In genomic region chr2:120763931-120764330, GRCh38 we compare ENCODE assay signal across 21 cellular contexts. TPM values are rescaled to one million over a fixed set of nuclear protein-coding genes. Genes with fewer than 3 reads are reported as not detected.
DNase-seq lines count a peak whose midpoint lies in the region; ATAC-seq, FAIRE-seq and TF ChIP-seq lines count a peak whose summit lies in the region.
"Had no signal": no experiment of that assay in that cellular context is flagged by ENCODE, and none has a peak within 500 bp of the region (broad histone marks: within the 10 kb centered on the region; RNA-seq: fewer than 3 reads in every experiment).

No MANE protein-coding gene starts in this region.

- intact Hi-C loops in right cardiac atrium (cut with DNase I) (no loop called here), heart right ventricle (cut with DNase I) (no loop called here), uterus (cut with DNase I; ENCODE audit: low total_unique reads) (no loop called here), psoas muscle (cut with DNase I) (no loop called here)

- no peaks in the 10 kb centered on the region for H3K27me3 ChIP-seq in right cardiac atrium (ENCODE audit: control insufficient read depth, insufficient read depth)
- peaks cover 0 to 9% (median 5%) of the 10 kb centered on the region in 7 donors for H3K27me3 ChIP-seq in heart right ventricle
- no peaks in the 10 kb centered on the region for H3K27me3 ChIP-seq in bronchial epithelial cell (ENCODE audit: control insufficient read depth, insufficient read depth, low read length)
- H3K27me3 ChIP-seq in uterus = no peaks in the 10 kb centered on the region
- no peaks in the 10 kb centered on the region for H3K27me3 ChIP-seq in psoas muscle (ENCODE audit: insufficient read depth in 3 of 3, low read length in 2 of 3)

- H3K36me3 ChIP-seq in heart right ventricle = no peaks in the 10 kb centered on the region
- H3K36me3 ChIP-seq in bronchial epithelial cell (ENCODE audit: control insufficient read depth, insufficient read depth, low read length) = no peaks in the 10 kb centered on the region
- H3K36me3 ChIP-seq in uterus = no peaks in the 10 kb centered on the region
- no peaks in the 10 kb centered on the region for H3K36me3 ChIP-seq in psoas muscle (ENCODE audit: insufficient read depth in 1 of 2, low read depth in 1 of 2)
- H3K36me3 ChIP-seq: prostate gland had no signal

- peak in 2 of 3 donors; percentile 8 to 44 for DNase-seq in right cardiac atrium
- DNase-seq in heart right ventricle = no peak
- DNase-seq in bronchial epithelial cell (ENCODE audit: low read depth) = no peak
- DNase-seq in mesothelial cell of epicardium (ENCODE audit: low spot score in 2 of 2, unreplicated experiment in 2 of 2) = peak in 1 of 2 experiments; percentile 7
- peak; percentile 8 to 13 for DNase-seq in uterus
- DNase-seq in D721Med (ENCODE audit: insufficient read length, low spot score) = no peak
- no peak for DNase-seq in psoas muscle
- DNase-seq: activated CD4-positive, alpha-beta T cell treated with anti-CD3 and anti-CD28 coated beads for 48 hours; Calu3; effector memory CD8-positive, alpha-beta T cell; foreskin keratinocyte; H7; NCI-H1930; substantia nigra had no signal

- FAIRE-seq in bronchial epithelial cell (lab: Jason Lieb, UNC) (peak; percentile 23), D721Med (lab: Jason Lieb, UNC) (no peak)
- FAIRE-seq: small intestine had no signal

- no peak overlapping the region for H3K4me3 Mint-ChIP-seq in mesothelial cell of epicardium
- H3K4me3 Mint-ChIP-seq: CD14-positive monocyte; effector memory CD8-positive, alpha-beta T cell; stimulated activated effector memory CD8-positive, alpha-beta T cell treated with anti-CD3 and anti-CD28 coated beads, Interleukin-12 subunit alpha, Interleukin-12 subunit beta, amount 100 ng/mL, for 72 hours had no signal

- H3K4me3 ChIP-seq in right cardiac atrium (ENCODE audit: low read length) (no peak overlapping the region), heart right ventricle (no peak overlapping the region), bronchial epithelial cell (ENCODE audit: low read depth, low read length) (no peak overlapping the region), uterus (no peak overlapping the region), psoas muscle (no peak overlapping the region)
- H3K4me3 ChIP-seq: prostate gland had no signal

- peaks cover 9% of the 10 kb centered on the region for H3K4me1 ChIP-seq in right cardiac atrium (ENCODE audit: control insufficient read depth, insufficient read depth, low read length)
- H3K4me1 ChIP-seq in heart right ventricle = peaks cover 9 to 70% (median 24%) of the 10 kb centered on the region in 9 donors
- peaks cover 7 to 15% of the 10 kb centered on the region in 2 donors for H3K4me1 ChIP-seq in uterus
- no peaks in the 10 kb centered on the region for H3K4me1 ChIP-seq in psoas muscle
- H3K4me1 ChIP-seq: foreskin keratinocyte, prostate gland had no signal

- WGBS in right cardiac atrium = 87% methylated on average over 10 of the region's 10 CpGs
- 91 to 96% methylated on average over 10 of the region's 10 CpGs for WGBS in heart right ventricle, 2 donors
- 73 to 89% (median 76%) methylated on average over 10 of the region's 10 CpGs for WGBS in psoas muscle, 3 donors

- H3K4me1 Mint-ChIP-seq in mesothelial cell of epicardium = peaks cover 89% of the 10 kb centered on the region
- H3K4me1 Mint-ChIP-seq: CD14-positive monocyte; stimulated activated effector memory CD8-positive, alpha-beta T cell treated with anti-CD3 and anti-CD28 coated beads, Interleukin-12 subunit alpha, Interleukin-12 subunit beta, amount 100 ng/mL, for 72 hours had no signal

- no peaks in the 10 kb centered on the region for H3K9me3 Mint-ChIP-seq in mesothelial cell of epicardium
- H3K9me3 Mint-ChIP-seq: brain; CD14-positive monocyte; effector memory CD8-positive, alpha-beta T cell; stimulated activated effector memory CD8-positive, alpha-beta T cell treated with anti-CD3 and anti-CD28 coated beads, Interleukin-12 subunit alpha, Interleukin-12 subunit beta, amount 100 ng/mL, for 72 hours had no signal

- H3K27ac ChIP-seq in right cardiac atrium (ENCODE audit: low read length) = no peak overlapping the region
- peak overlapping the region in 1 of 10 donors; percentile 82 for H3K27ac ChIP-seq in heart right ventricle
- peak overlapping the region in 1 of 2 donors; percentile 38 for H3K27ac ChIP-seq in uterus
- H3K27ac ChIP-seq in psoas muscle = no peak overlapping the region
- H3K27ac ChIP-seq: foreskin keratinocyte, HL-60, prostate gland had no signal

- TF ChIP-seq CTCF in heart right ventricle (IDR thresholded peaks at IDR 0.05) (no peak), bronchial epithelial cell (IDR thresholded peaks at IDR 0.05; ENCODE audit: insufficient read depth, low read length, severe bottlenecking) (no peak), mesothelial cell of epicardium (IDR thresholded peaks at IDR 0.05; ENCODE audit: unreplicated experiment) (no peak), uterus (IDR thresholded peaks at IDR 0.05) (no peak), D721Med (IDR thresholded peaks at IDR 0.05; ENCODE audit: insufficient read depth, missing control alignments) (no peak), psoas muscle (IDR thresholded peaks at IDR 0.05) (no peak)

- no peak for TF ChIP-seq POLR2A in uterus (IDR thresholded peaks at IDR 0.05)

- H3K36me3 Mint-ChIP-seq in mesothelial cell of epicardium = no peaks in the 10 kb centered on the region
- H3K36me3 Mint-ChIP-seq: brain; CD14-positive monocyte; stimulated activated effector memory CD8-positive, alpha-beta T cell treated with anti-CD3 and anti-CD28 coated beads, Interleukin-12 subunit alpha, Interleukin-12 subunit beta, amount 100 ng/mL, for 72 hours had no signal

- ATAC-seq in right cardiac atrium (no peak), heart right ventricle (no peak), HG02610 (IDR thresholded peaks at IDR 0.05; ENCODE audit: unreplicated experiment) (no peak), psoas muscle (no peak)
- ATAC-seq: effector memory CD8-positive, alpha-beta T cell; foreskin keratinocyte; stimulated activated effector memory CD8-positive, alpha-beta T cell treated with anti-CD3 and anti-CD28 coated beads, Interleukin-12 subunit alpha, Interleukin-12 subunit beta, amount 100 ng/mL, for 72 hours had no signal

- H3K27ac Mint-ChIP-seq in mesothelial cell of epicardium = peak overlapping the region; percentile 16
- H3K27ac Mint-ChIP-seq: CD14-positive monocyte; effector memory CD8-positive, alpha-beta T cell; stimulated activated effector memory CD8-positive, alpha-beta T cell treated with anti-CD3 and anti-CD28 coated beads, Interleukin-12 subunit alpha, Interleukin-12 subunit beta, amount 100 ng/mL, for 72 hours had no signal

- no peaks in the 10 kb centered on the region for H3K27me3 Mint-ChIP-seq in mesothelial cell of epicardium (ENCODE audit: low read depth)

- no peaks in the 10 kb centered on the region for H3K9me3 ChIP-seq in right cardiac atrium (ENCODE audit: control insufficient read depth, low read length)
- H3K9me3 ChIP-seq in heart right ventricle = no peaks in the 10 kb centered on the region
- H3K9me3 ChIP-seq in uterus = no peaks in the 10 kb centered on the region
- no peaks in the 10 kb centered on the region for H3K9me3 ChIP-seq in psoas muscle
- H3K9me3 ChIP-seq: prostate gland had no signal

RNA-seq across cellular contexts. Expression of gene GLI2, which starts 28.3 kb away (rescaled TPM):
- total RNA-seq in right cardiac atrium (1 to 10 TPM; 2.8 to 4.8 (median 4.4) TPM), heart right ventricle (1 to 10 TPM in 8 of 10 donors, under 1 TPM in 2; 0.39 to 1.7 (median 1.0) TPM), bronchial epithelial cell (under 0.01 and 0.26 TPM in 2 replicates), mesothelial cell of epicardium (65.3 to 67.0 TPM (median 65.6 TPM) in 3 replicates), uterus (10 to 100 TPM in 2 of 4 donors, 1 to 10 TPM in 2; 2.9 to 23.6 (median 12.9) TPM), psoas muscle (1 to 10 TPM in 1 of 4 donors, under 1 TPM in 3; 0.66 to 2.4 (median 0.76) TPM)
- polyA plus RNA-seq in right cardiac atrium (0.86 TPM), heart right ventricle (under 1 TPM; 0.37 to 0.80 TPM), psoas muscle (under 1 TPM; 0.20 to 0.24 (median 0.22) TPM)
- total RNA-seq: foreskin keratinocyte had no signal
- polyA plus RNA-seq: CD14-positive monocyte had no signal

Comparison
In these comparisons a context has a peak if more than half of its experiments do, and no peak if none do; other contexts are left out.
1. DNase-seq: peak in right cardiac atrium (2 of 3) and uterus (2 of 2); none in heart right ventricle (0 of 2), bronchial epithelial cell (single experiment), D721Med (single experiment) and psoas muscle (0 of 2).